26 cellular contexts compared by ENCODE assay signal in the genomic region with DNA sequence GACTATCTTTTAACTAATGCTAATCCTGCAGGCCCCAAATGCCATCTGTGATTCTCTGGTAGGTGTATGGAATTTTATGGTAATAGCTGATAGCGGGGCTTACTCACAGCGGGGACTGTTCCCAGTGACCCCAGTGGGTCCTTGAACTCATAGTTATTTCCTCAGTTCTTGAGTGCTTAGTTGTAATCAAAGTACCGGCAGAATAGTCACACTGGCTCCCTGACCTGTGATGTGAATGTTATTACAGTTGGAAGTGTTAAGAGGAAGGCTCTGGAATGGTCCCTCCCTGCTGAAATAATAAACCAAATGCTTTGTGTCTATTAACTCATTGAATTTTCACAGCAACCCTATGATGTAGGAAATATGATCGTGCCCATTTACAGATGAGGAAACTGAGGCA.
"Had no signal": no experiment of that assay in that cellular context is flagged by ENCODE, and none has a peak within 500 bp of the region (broad histone marks: within the 10 kb centered on the region; RNA-seq: fewer than 3 reads in every experiment).

No MANE protein-coding gene starts in this region.

- H3K9me3 ChIP-seq: stomach, suprapubic skin, testis, thoracic aorta, thyroid gland, tibial artery, tibial nerve, transverse colon, upper lobe of left lung, upper lobe of right lung, uterus, vagina had no signal

- FAIRE-seq: urothelium cell line had no signal

- H3K27ac ChIP-seq: stomach, suprapubic skin, testis, thoracic aorta, thyroid gland, tibial artery, tibial nerve, transverse colon, upper lobe of left lung, upper lobe of right lung, uterus, vagina had no signal

- H3K27me3 ChIP-seq: stomach, suprapubic skin, testis, thyroid gland, tibial artery, tibial nerve, transverse colon, upper lobe of left lung, upper lobe of right lung, uterus, vagina had no signal

- DNase-seq: stimulated activated CD4-positive, alpha-beta T cell treated with anti-CD3 and anti-CD28 coated beads, Interleukin-2, amount 100 ng/mL, for 48 hours; stimulated activated CD4-positive, alpha-beta T cell treated with anti-CD3 and anti-CD28 coated beads, Interleukin-4, amount 100 ng/mL, for 1 hour; stimulated activated CD4-positive, alpha-beta T cell treated with anti-CD3 and anti-CD28 coated beads, Interleukin-4, amount 100 ng/mL, for 24 hours; stimulated activated CD4-positive, alpha-beta T cell treated with anti-CD3 and anti-CD28 coated beads, Interleukin-4, amount 100 ng/mL, for 4 hours; stimulated activated CD8-positive, alpha-beta memory T cell treated with anti-CD3 and anti-CD28 coated beads, Interleukin-4, amount 100 ng/mL, for 48 hours; stimulated activated naive B cell treated with anti-CD40 and anti-IgM and Interleukin-4, amounts not matched to agents 10 μg/mL and 1 μg/mL and 100 μg/mL, for 72 hours; stimulated activated naive CD4-positive, alpha-beta T cell; stimulated activated naive CD4-positive, alpha-beta T cell treated with Interleukin-2 at 50 U/mL for 16 hours; stimulated activated naive CD8-positive, alpha-beta T cell treated with anti-CD3 and anti-CD28 coated beads, Interleukin-15, amount 100 ng/mL, for 72 hours; stimulated activated naive CD8-positive, alpha-beta T cell treated with anti-CD3 and anti-CD28 coated beads, Interleukin-15, Interleukin-2, amounts not matched to agents 100 U/mL and 50 U/mL, for 24 hours; stomach; substantia nigra; testis; thyroid gland; tibial artery; transverse colon; upper lobe of left lung; upper lobe of right lung; uterus had no signal

- H3K4me1 ChIP-seq: stomach, suprapubic skin, testis, thyroid gland, tibial artery, tibial nerve, transverse colon, upper lobe of left lung, upper lobe of right lung, uterus, vagina had no signal

- ATAC-seq: stimulated activated effector memory CD8-positive, alpha-beta T cell treated with anti-CD3 and anti-CD28 coated beads, Interleukin-12 subunit alpha, Interleukin-12 subunit beta, amount 100 ng/mL, for 72 hours; stimulated activated memory B cell treated with anti-CD40 and anti-IgM and Interleukin-4, amounts not matched to agents 10 μg/mL and 1 μg/mL and 100 μg/mL, for 72 hours; stimulated activated naive B cell treated with anti-CD40 and anti-IgM and Interleukin-4, amounts not matched to agents 10 μg/mL and 1 μg/mL and 100 μg/mL, for 72 hours; stimulated activated naive CD8-positive, alpha-beta T cell treated with anti-CD3 and anti-CD28 coated beads, Interleukin-15, amount 100 ng/mL, for 72 hours; stimulated activated naive CD8-positive, alpha-beta T cell treated with anti-CD3 and anti-CD28 coated beads, Interleukin-15, Interleukin-2, amounts not matched to agents 100 U/mL and 50 U/mL, for 24 hours; upper lobe of right lung had no signal

- H3K4me3 ChIP-seq: stomach, suprapubic skin, testis, thoracic aorta, thyroid gland, tibial artery, tibial nerve, transverse colon, upper lobe of left lung, upper lobe of right lung, uterus, vagina had no signal

- H3K36me3 ChIP-seq: stomach, suprapubic skin, thoracic aorta, thyroid gland, tibial artery, tibial nerve, transverse colon, upper lobe of left lung, upper lobe of right lung, uterus, vagina had no signal
